1 cellular context compared by ENCODE assay signal in genomic region chr5:40639531-40639930, GRCh38. TPM values are rescaled to one million over a fixed set of nuclear protein-coding genes. Genes with fewer than 3 reads are reported as not detected.
"Had no signal": no experiment of that assay in that cellular context is flagged by ENCODE, and none has a peak within 500 bp of the region (broad histone marks: within the 10 kb centered on the region; RNA-seq: fewer than 3 reads in every experiment).

No MANE protein-coding gene starts in this region.

RNA-seq across cellular contexts. Expression of gene PTGER4, which starts 40.2 kb away (rescaled TPM):
- total RNA-seq: neural crest cell had no signal
